21 cellular contexts compared by ENCODE assay signal in genomic region chr3:126304291-126304690, GRCh38. TPM values are rescaled to one million over a fixed set of nuclear protein-coding genes. Genes with fewer than 3 reads are reported as not detected.
DNase-seq lines count a peak whose midpoint lies in the region; ATAC-seq, FAIRE-seq and TF ChIP-seq lines count a peak whose summit lies in the region.
"Had no signal": no experiment of that assay in that cellular context is flagged by ENCODE, and none has a peak within 500 bp of the region (broad histone marks: within the 10 kb centered on the region; RNA-seq: fewer than 3 reads in every experiment).

No MANE protein-coding gene starts in this region.

- TF ChIP-seq POLR2A in breast epithelium (IDR thresholded peaks at IDR 0.05) = no peak

- H3K79me2 ChIP-seq in mammary epithelial cell (ENCODE audit: insufficient read depth, low read length) = no peaks in the 10 kb centered on the region
- H3K79me2 ChIP-seq in keratinocyte (ENCODE audit: control insufficient read depth, insufficient read depth, low read length) = no peaks in the 10 kb centered on the region

- no peak overlapping the region for H3K27ac ChIP-seq in mammary epithelial cell (ENCODE audit: insufficient read depth, low read depth, low read length)
- H3K27ac ChIP-seq in breast epithelium = no peak overlapping the region
- H3K27ac ChIP-seq in keratinocyte (ENCODE audit: control insufficient read depth, insufficient read depth, low read length) = peak overlapping the region; percentile 50
- H3K27ac ChIP-seq: 22Rv1, BLaER1 had no signal

- TF ChIP-seq CTCF in mammary epithelial cell (conservative IDR thresholded peaks at IDR 0.05 in 1 of 2, IDR thresholded peaks at IDR 0.05 in 1 of 2; ENCODE audit: extremely low read depth in 1 of 2, insufficient read depth in 1 of 2, low read depth in 1 of 2, low read length in 2 of 2) (no peak), breast epithelium (IDR thresholded peaks at IDR 0.05) (no peak), epithelial cell of esophagus (IDR thresholded peaks at IDR 0.05; ENCODE audit: insufficient read depth, low read depth, low read length, missing control alignments) (no peak), keratinocyte (optimal IDR thresholded peaks at IDR 0.05 in 1 of 3, IDR thresholded peaks at IDR 0.05 in 1 of 3, conservative IDR thresholded peaks at IDR 0.05 in 1 of 3; ENCODE audit: extremely low read depth in 1 of 3, insufficient read depth in 2 of 3, low read length in 3 of 3) (no peak)

- in situ Hi-C loops in mammary epithelial cell (cut with MboI; ENCODE audit: low sequenced_read_pairs in 2 of 2) = no loop called here

- H3K27me3 ChIP-seq in mammary epithelial cell (ENCODE audit: insufficient read depth, low read length) (no peaks in the 10 kb centered on the region), breast epithelium (no peaks in the 10 kb centered on the region), keratinocyte (ENCODE audit: control insufficient read depth, extremely low read depth, insufficient read depth, low read length) (no peaks in the 10 kb centered on the region)
- H3K27me3 ChIP-seq: BLaER1 had no signal

- intact Hi-C loops in mammary epithelial cell (cut with micrococcal nuclease) = no loop called here
- intact Hi-C loops in breast epithelium (cut with DNase I; ENCODE audit: low total_unique reads) = no loop called here

- H3K4me3 ChIP-seq in mammary epithelial cell (replicated peaks in 1 of 3; ENCODE audit: insufficient read depth in 1 of 3, low read depth in 2 of 3, low read length in 3 of 3) = no peak overlapping the region
- H3K4me3 ChIP-seq in breast epithelium = no peak overlapping the region
- H3K4me3 ChIP-seq in epithelial cell of esophagus (ENCODE audit: low read length) = no peak overlapping the region
- no peak overlapping the region for H3K4me3 ChIP-seq in keratinocyte (ENCODE audit: control insufficient read depth in 2 of 3, extremely low read depth in 1 of 3, insufficient read depth in 2 of 3, low read depth in 1 of 3, low read length in 3 of 3)
- H3K4me3 ChIP-seq: BLaER1 had no signal

- CTCF ChIA-PET in mammary epithelial cell (lab: Charles Lee; ENCODE audit: low non-redundant PET) = no interaction called here

- DNase-seq in mammary epithelial cell (peak; percentile 28), breast epithelium (ENCODE audit: low spot score in 2 of 2) (no peak), epithelial cell of esophagus (ENCODE audit: low read depth) (peak; percentile 77), keratinocyte (ENCODE audit: low read depth, low spot score) (no peak), RPMI8226 (no peak), NCI-H748 treated with DMSO at 0.1 percent for 48 hours (lab: John Stamatoyannopoulos, UW) (no peak)
- DNase-seq: CD4-positive, alpha-beta memory T cell; DMS153; DMS79; GDM1; GOT3; H7 had no signal

- BruUV-seq in mammary epithelial cell (replicated peaks; lab: Mats Ljungman, UMichigan) = no TSS peak

- no peaks in the 10 kb centered on the region for H3K36me3 ChIP-seq in mammary epithelial cell (ENCODE audit: insufficient read depth, low read length)
- H3K36me3 ChIP-seq in breast epithelium = no peaks in the 10 kb centered on the region
- no peaks in the 10 kb centered on the region for H3K36me3 ChIP-seq in keratinocyte (ENCODE audit: control insufficient read depth in 2 of 2, extremely low read depth in 1 of 2, insufficient read depth in 2 of 2, low read length in 2 of 2)
- H3K36me3 ChIP-seq: BLaER1 had no signal

- H3K9ac ChIP-seq in mammary epithelial cell (ENCODE audit: insufficient read depth, low read length) (no peak overlapping the region), keratinocyte (ENCODE audit: control insufficient read depth, extremely low read depth, insufficient read depth, low read length) (no peak overlapping the region)
- H3K9ac ChIP-seq: BLaER1 had no signal

- H3K4me1 ChIP-seq in mammary epithelial cell (ENCODE audit: insufficient read depth, low read length) (peaks cover 17% of the 10 kb centered on the region), breast epithelium (no peaks in the 10 kb centered on the region), keratinocyte (ENCODE audit: control insufficient read depth, extremely low read depth, insufficient read depth, low read length) (peaks cover 13% of the 10 kb centered on the region)

- H3K4me2 ChIP-seq in mammary epithelial cell (ENCODE audit: insufficient read depth, low read depth, low read length) = peak overlapping the region; percentile 4
- no peak overlapping the region for H3K4me2 ChIP-seq in keratinocyte (ENCODE audit: control insufficient read depth, extremely low read depth, insufficient read depth, low read depth, low read length)
- H3K4me2 ChIP-seq: BLaER1 had no signal

- dilution Hi-C loops in mammary epithelial cell (cut with HindIII; ENCODE audit: low sequenced_read_pairs) (no loop called here), keratinocyte (cut with MboI; ENCODE audit: extremely low pct_ligation_motif_present, low sequenced_read_pairs) (no loop called here)

- no peak for FAIRE-seq in keratinocyte (lab: Jason Lieb, UNC)
- FAIRE-seq: GM12892, GM18507, HTR-8/SVneo had no signal

- no peaks in the 10 kb centered on the region for H3K9me1 ChIP-seq in keratinocyte (ENCODE audit: control insufficient read depth, extremely low read depth, insufficient read depth, low read length)

- WGBS in mammary epithelial cell (ENCODE audit: low coverage, missing lambda C conversion rate) = 56% methylated on average over 3 of the region's 3 CpGs

- H3K9me3 ChIP-seq in mammary epithelial cell (replicated peaks; ENCODE audit: insufficient read depth, low read length) (no peaks in the 10 kb centered on the region), breast epithelium (peaks cover 0 to 11% of the 10 kb centered on the region in 2 donors), keratinocyte (ENCODE audit: control insufficient read depth, low read depth, low read length) (no peaks in the 10 kb centered on the region)

- no peak overlapping the region for H2AFZ ChIP-seq in mammary epithelial cell (ENCODE audit: low read depth, low read length)
- H2AFZ ChIP-seq in keratinocyte (ENCODE audit: control insufficient read depth, low read length) = no peak overlapping the region

- ATAC-seq in GM21576 (IDR thresholded peaks at IDR 0.05; ENCODE audit: unreplicated experiment) = no peak
- ATAC-seq: HCT116 had no signal

- H4K20me1 ChIP-seq in mammary epithelial cell (ENCODE audit: insufficient read depth, low read length) = no peaks in the 10 kb centered on the region
- H4K20me1 ChIP-seq in keratinocyte (ENCODE audit: control insufficient read depth, extremely low read depth, insufficient read depth, low read length) = no peaks in the 10 kb centered on the region
- H4K20me1 ChIP-seq: BLaER1 had no signal

RNA-seq across cellular contexts. Expression of gene KLF15, which starts 52.9 kb away (rescaled TPM):
- under 1 TPM; 0.17 to 0.61 TPM for total RNA-seq in mammary epithelial cell
- polyA plus RNA-seq in mammary epithelial cell = 0.05 TPM
- polyA minus RNA-seq in mammary epithelial cell = not detected
- 100 to 1,000 TPM in 1 of 3 donors, 10 to 100 TPM in 2; 36.3 to 129 (median 44.2) TPM for total RNA-seq in breast epithelium
- 0.03 to 0.04 TPM in 2 of 3 replicates, not detected in the other for polyA plus RNA-seq in keratinocyte
- not detected for polyA plus RNA-seq in keratinocyte (2011; ENCODE audit: low read depth)
- polyA plus RNA-seq in keratinocyte (2011; cell fraction: cytosol; rRNA removed) = not detected in 2 replicates
- polyA plus RNA-seq in keratinocyte (2011; cell fraction: nucleus; rRNA removed) = 0.05 TPM in 1 of 2 replicates, not detected in the other
- polyA plus RNA-seq in keratinocyte (2012; ENCODE audit: low replicate concordance) = 0.17 TPM in 1 of 2 replicates, not detected in the other
- not detected in 3 replicates for polyA minus RNA-seq in keratinocyte
- not detected for polyA minus RNA-seq in keratinocyte (2011; cell fraction: cytosol; rRNA and poly(A)+ RNA removed)
- polyA minus RNA-seq in keratinocyte (2011; cell fraction: nucleus; rRNA and poly(A)+ RNA removed) = not detected in 2 replicates
- polyA plus RNA-seq: CD14-positive monocyte; CD4-positive, alpha-beta memory T cell; IgD-negative memory B cell had no signal

Comparison
In these comparisons a context has a peak if more than half of its experiments do, and no peak if none do; other contexts are left out.
1. DNase-seq: peak in mammary epithelial cell (single experiment) and epithelial cell of esophagus (single experiment); none in breast epithelium (0 of 2), keratinocyte (single experiment), RPMI8226 (single experiment) and NCI-H748 treated with DMSO at 0.1 percent for 48 hours (single experiment).
2. RNA of gene KLF15, which starts 52.9 kb away (total RNA-seq): 36.3 to 129 TPM in breast epithelium; 0.17 to 0.61 TPM in mammary epithelial cell; every median in the first group is over 10 times any median in the second.